ENCODE assay signal across 1 cellular context in the genomic region with DNA sequence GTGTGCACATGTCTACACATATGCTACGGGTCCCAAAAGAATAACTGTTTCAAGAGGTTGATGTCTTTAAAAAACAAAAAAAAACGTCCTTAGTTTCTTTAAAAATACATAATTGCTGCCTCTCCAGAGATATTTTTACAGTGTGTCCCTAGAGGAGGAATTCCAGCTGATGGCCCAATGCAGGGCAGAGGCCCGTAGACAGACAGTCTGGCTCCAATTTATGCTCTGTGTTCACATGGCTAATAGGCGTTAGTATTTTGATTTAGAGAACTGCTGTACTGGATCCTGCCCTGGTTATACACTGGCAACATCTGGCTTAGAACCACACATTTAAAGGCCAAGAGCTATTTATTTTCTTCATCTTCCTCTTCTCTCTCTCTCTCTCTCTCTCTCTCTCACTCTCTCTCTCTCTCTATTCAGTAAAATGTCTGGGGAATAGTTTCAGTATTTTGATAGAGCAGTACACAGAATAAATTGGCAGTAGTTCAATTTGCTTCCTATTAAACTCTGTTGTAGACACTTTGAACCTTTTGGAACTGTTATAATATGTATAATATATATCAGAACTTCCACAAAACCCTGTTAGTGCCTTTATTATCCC.
TF ChIP-seq lines count a peak whose summit lies in the region.

No MANE protein-coding gene starts in this region.

TF ChIP-seq in HepG2, 621 proteins besides CTCF, POLR2A, EP300 and RAD21 (continued from another document):
- no peak for TF ChIP-seq SMAD9 (CRISPR knock-in tag; IDR thresholded peaks at IDR 0.05)
- TF ChIP-seq ZNF251 (CRISPR knock-in tag; IDR thresholded peaks at IDR 0.05): no peak
- TF ChIP-seq, protein P1, sequence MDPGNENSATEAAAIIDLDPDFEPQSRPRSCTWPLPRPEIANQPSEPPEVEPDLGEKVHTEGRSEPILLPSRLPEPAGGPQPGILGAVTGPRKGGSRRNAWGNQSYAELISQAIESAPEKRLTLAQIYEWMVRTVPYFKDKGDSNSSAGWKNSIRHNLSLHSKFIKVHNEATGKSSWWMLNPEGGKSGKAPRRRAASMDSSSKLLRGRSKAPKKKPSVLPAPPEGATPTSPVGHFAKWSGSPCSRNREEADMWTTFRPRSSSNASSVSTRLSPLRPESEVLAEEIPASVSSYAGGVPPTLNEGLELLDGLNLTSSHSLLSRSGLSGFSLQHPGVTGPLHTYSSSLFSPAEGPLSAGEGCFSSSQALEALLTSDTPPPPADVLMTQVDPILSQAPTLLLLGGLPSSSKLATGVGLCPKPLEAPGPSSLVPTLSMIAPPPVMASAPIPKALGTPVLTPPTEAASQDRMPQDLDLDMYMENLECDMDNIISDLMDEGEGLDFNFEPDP (CRISPR knock-in tag; conservative IDR thresholded peaks at IDR 0.05): no peak
- TF ChIP-seq ZNF205 (CRISPR knock-in tag; IDR thresholded peaks at IDR 0.05): no peak
